1 cellular context compared by ENCODE assay signal in genomic region chr7:149854611-149855367, GRCh38.
TF ChIP-seq lines count a peak whose summit lies in the region.

No MANE protein-coding gene starts in this region.

TF ChIP-seq in GM23338, 12 proteins besides CTCF, POLR2A, EP300 and RAD21 (continued from another document):
- TF ChIP-seq REST (IDR thresholded peaks at IDR 0.05; ENCODE audit: unreplicated experiment): no peak
- TF ChIP-seq ZNF331 (CRISPR knock-in tag; IDR thresholded peaks at IDR 0.05; ENCODE audit: low read depth): no peak
- no peak for TF ChIP-seq EZH2 (IDR thresholded peaks at IDR 0.05; ENCODE audit: low read depth, unreplicated experiment)
TF ChIP-seq in GM23338: peak in this region for 0.
